8 cellular contexts compared by ENCODE assay signal in genomic region chr7:64794171-64794844, GRCh38. TPM values are rescaled to one million over a fixed set of nuclear protein-coding genes. Genes with fewer than 3 reads are reported as not detected.
DNase-seq lines count a peak whose midpoint lies in the region; ATAC-seq, FAIRE-seq and TF ChIP-seq lines count a peak whose summit lies in the region.

Gene ZNF138, plus strand, starts transcription at chr7:64794428. Its CDS starts 141 bp downstream, at chr7:64794569.

- peak; percentile 40 for TF ChIP-seq RAD21 in neural cell (conservative IDR thresholded peaks at IDR 0.05)

- DNase-seq in HCEC 1CT (peak; percentile 88), MM.1S (peak; percentile 97), SHP77 treated with DMSO at 0.1 percent for 48 hours (lab: John Stamatoyannopoulos, UW) (peak; percentile 96), activated gamma-delta T cell treated with Interleukin-2 at 50 U/mL for 16 hours (peak; percentile 93), foreskin fibroblast (peak; percentile 87 to 96)
- DNase-seq in stimulated activated naive CD8-positive, alpha-beta T cell treated with anti-CD3 and anti-CD28 coated beads, Interleukin-15, amount 100 ng/mL, for 72 hours = peak; percentile 88 to 95

- 0 out of 2 replicates have a peak, but pooled peaks cover 3% of the 10 kb centered on the region for H3K4me1 ChIP-seq in MM.1S (ENCODE audit: low read length)

- H2AFZ ChIP-seq in MM.1S (ENCODE audit: low read length) (peak within 1 kb of the TSS; percentile 57), neural cell (ENCODE audit: low read depth, low read length) (peak within 1 kb of the TSS; percentile 70)

- no peaks in the 10 kb centered on the region for H3K9me3 Mint-ChIP-seq in stimulated activated naive CD8-positive, alpha-beta T cell treated with anti-CD3 and anti-CD28 coated beads, Interleukin-15, amount 100 ng/mL, for 72 hours

- H3K4me2 ChIP-seq in MM.1S (ENCODE audit: low read depth, low read length) = peak within 1 kb of the TSS; percentile 80
- peak within 1 kb of the TSS; percentile 93 for H3K4me2 ChIP-seq in neural cell (ENCODE audit: low read length)

- no peaks in the 10 kb centered on the region for H4K20me1 ChIP-seq in MM.1S (ENCODE audit: insufficient read depth, low read length)
- H4K20me1 ChIP-seq in neural cell (ENCODE audit: insufficient read depth) = no peaks in the 10 kb centered on the region

- peak; percentile 96 for FAIRE-seq in G401.6 (lab: Jason Lieb, UNC)

- no peaks in the 10 kb centered on the region for H3K9me3 ChIP-seq in MM.1S (replicated peaks; ENCODE audit: insufficient read depth, low read length)
- H3K9me3 ChIP-seq in neural cell (ENCODE audit: low read length) = no peaks in the 10 kb centered on the region

- H3K9me2 ChIP-seq in MM.1S (replicated peaks; ENCODE audit: insufficient read depth, low read length) (no peaks in the 10 kb centered on the region), neural cell (ENCODE audit: insufficient read depth, low read length) (no peaks in the 10 kb centered on the region)

- peak within 1 kb of the TSS; percentile 99 to 100 for H3K27ac Mint-ChIP-seq in stimulated activated naive CD8-positive, alpha-beta T cell treated with anti-CD3 and anti-CD28 coated beads, Interleukin-15, amount 100 ng/mL, for 72 hours

- H3K4me3 ChIP-seq in MM.1S (ENCODE audit: low read length) = peak within 1 kb of the TSS; percentile 75
- peak within 1 kb of the TSS; percentile 90 to 92 for H3K4me3 ChIP-seq in foreskin fibroblast (ENCODE audit: low read depth in 1 of 2, low read length in 2 of 2)
- H3K4me3 ChIP-seq in neural cell (ENCODE audit: low read length) = peak within 1 kb of the TSS; percentile 72

- peak within 1 kb of the TSS; percentile 97 to 99 for H3K4me3 Mint-ChIP-seq in stimulated activated naive CD8-positive, alpha-beta T cell treated with anti-CD3 and anti-CD28 coated beads, Interleukin-15, amount 100 ng/mL, for 72 hours

- no peak for TF ChIP-seq CTCF in MM.1S (IDR thresholded peaks at IDR 0.05; ENCODE audit: low read length)
- no peak for TF ChIP-seq CTCF in foreskin fibroblast (IDR thresholded peaks at IDR 0.05; ENCODE audit: low read depth, low read length)
- TF ChIP-seq CTCF in neural cell (IDR thresholded peaks at IDR 0.05; ENCODE audit: poor library complexity, severe bottlenecking) = peak; percentile 57

- H3K36me3 ChIP-seq in MM.1S (replicated peaks; ENCODE audit: insufficient read depth, low read length) = no peaks in the 10 kb centered on the region; the same call in 1 of the 2 replicates
- H3K36me3 ChIP-seq in neural cell (ENCODE audit: insufficient read depth, low read length) = peaks cover 2% of the 10 kb centered on the region

- peaks cover 24% of the 10 kb centered on the region for H3K4me1 Mint-ChIP-seq in stimulated activated naive CD8-positive, alpha-beta T cell treated with anti-CD3 and anti-CD28 coated beads, Interleukin-15, amount 100 ng/mL, for 72 hours

- peak; percentile 100 for ATAC-seq in stimulated activated naive CD8-positive, alpha-beta T cell treated with anti-CD3 and anti-CD28 coated beads, Interleukin-15, amount 100 ng/mL, for 72 hours

- H3K27me3 ChIP-seq in MM.1S (replicated peaks; ENCODE audit: insufficient read depth, low read length) (no peaks in the 10 kb centered on the region), neural cell (ENCODE audit: insufficient read depth, low read depth, low read length) (no peaks in the 10 kb centered on the region)

- H3K79me2 ChIP-seq in MM.1S (ENCODE audit: low read length) (peaks cover 30% of the 10 kb centered on the region), neural cell (replicated peaks; ENCODE audit: insufficient read depth, low read length) (peaks cover 46% of the 10 kb centered on the region)

- H3K27me3 Mint-ChIP-seq in stimulated activated naive CD8-positive, alpha-beta T cell treated with anti-CD3 and anti-CD28 coated beads, Interleukin-15, amount 100 ng/mL, for 72 hours = no peaks in the 10 kb centered on the region

- H3K9ac ChIP-seq in MM.1S (ENCODE audit: low read length) (peak within 1 kb of the TSS; percentile 85), neural cell (ENCODE audit: low read length) (peak within 1 kb of the TSS; percentile 92)

- peak within 1 kb of the TSS; percentile 70; the same call in 1 of the 2 replicates for H3K27ac ChIP-seq in MM.1S (ENCODE audit: low read length)
- H3K27ac ChIP-seq in neural cell (ENCODE audit: low read length) = peak within 1 kb of the TSS; percentile 96

- TF ChIP-seq EP300 in neural cell (conservative IDR thresholded peaks at IDR 0.05; ENCODE audit: poor library complexity, severe bottlenecking) = peak; percentile 72

- H3F3A ChIP-seq in MM.1S (ENCODE audit: insufficient read depth, low read length) = no peaks in the 10 kb centered on the region
- no peaks in the 10 kb centered on the region for H3F3A ChIP-seq in neural cell (ENCODE audit: insufficient read depth, low read length, poor library complexity, severe bottlenecking)

TF ChIP-seq in neural cell, 6 proteins besides CTCF, POLR2A, EP300 and RAD21:
- TF ChIP-seq EZH2 (IDR thresholded peaks at IDR 0.05; ENCODE audit: borderline replicate concordance, insufficient read depth, low read length, poor library complexity, severe bottlenecking) (no peak), POLR2AphosphoS5 (IDR thresholded peaks at IDR 0.05) (peak; percentile 98), SMC3 (conservative IDR thresholded peaks at IDR 0.05; ENCODE audit: poor library complexity) (no peak), TAF1 (IDR thresholded peaks at IDR 0.05; ENCODE audit: low read depth) (peak; percentile 92), MXI1 (conservative IDR thresholded peaks at IDR 0.05; ENCODE audit: poor library complexity, severe bottlenecking) (peak; percentile 88)
- TF ChIP-seq, protein P1, sequence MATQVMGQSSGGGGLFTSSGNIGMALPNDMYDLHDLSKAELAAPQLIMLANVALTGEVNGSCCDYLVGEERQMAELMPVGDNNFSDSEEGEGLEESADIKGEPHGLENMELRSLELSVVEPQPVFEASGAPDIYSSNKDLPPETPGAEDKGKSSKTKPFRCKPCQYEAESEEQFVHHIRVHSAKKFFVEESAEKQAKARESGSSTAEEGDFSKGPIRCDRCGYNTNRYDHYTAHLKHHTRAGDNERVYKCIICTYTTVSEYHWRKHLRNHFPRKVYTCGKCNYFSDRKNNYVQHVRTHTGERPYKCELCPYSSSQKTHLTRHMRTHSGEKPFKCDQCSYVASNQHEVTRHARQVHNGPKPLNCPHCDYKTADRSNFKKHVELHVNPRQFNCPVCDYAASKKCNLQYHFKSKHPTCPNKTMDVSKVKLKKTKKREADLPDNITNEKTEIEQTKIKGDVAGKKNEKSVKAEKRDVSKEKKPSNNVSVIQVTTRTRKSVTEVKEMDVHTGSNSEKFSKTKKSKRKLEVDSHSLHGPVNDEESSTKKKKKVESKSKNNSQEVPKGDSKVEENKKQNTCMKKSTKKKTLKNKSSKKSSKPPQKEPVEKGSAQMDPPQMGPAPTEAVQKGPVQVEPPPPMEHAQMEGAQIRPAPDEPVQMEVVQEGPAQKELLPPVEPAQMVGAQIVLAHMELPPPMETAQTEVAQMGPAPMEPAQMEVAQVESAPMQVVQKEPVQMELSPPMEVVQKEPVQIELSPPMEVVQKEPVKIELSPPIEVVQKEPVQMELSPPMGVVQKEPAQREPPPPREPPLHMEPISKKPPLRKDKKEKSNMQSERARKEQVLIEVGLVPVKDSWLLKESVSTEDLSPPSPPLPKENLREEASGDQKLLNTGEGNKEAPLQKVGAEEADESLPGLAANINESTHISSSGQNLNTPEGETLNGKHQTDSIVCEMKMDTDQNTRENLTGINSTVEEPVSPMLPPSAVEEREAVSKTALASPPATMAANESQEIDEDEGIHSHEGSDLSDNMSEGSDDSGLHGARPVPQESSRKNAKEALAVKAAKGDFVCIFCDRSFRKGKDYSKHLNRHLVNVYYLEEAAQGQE (IDR thresholded peaks at IDR 0.05; ENCODE audit: borderline replicate concordance) = peak; percentile 90

RNA-seq across cellular contexts. Expression of gene ZNF138, which starts in this region (rescaled TPM):
- polyA plus RNA-seq in neural cell = 40.2 and 50.4 TPM in 2 replicates
- 144 and 184 TPM in 2 replicates for polyA minus RNA-seq in neural cell

Comparison
In these comparisons a context has a peak if more than half of its experiments do, and no peak if none do; other contexts are left out.
1. Peak in every context shown above with its lines: DNase-seq, ATAC-seq, H3K4me3 ChIP-seq and H3K27ac ChIP-seq.